1 cellular context compared by ENCODE assay signal in the genomic region with DNA sequence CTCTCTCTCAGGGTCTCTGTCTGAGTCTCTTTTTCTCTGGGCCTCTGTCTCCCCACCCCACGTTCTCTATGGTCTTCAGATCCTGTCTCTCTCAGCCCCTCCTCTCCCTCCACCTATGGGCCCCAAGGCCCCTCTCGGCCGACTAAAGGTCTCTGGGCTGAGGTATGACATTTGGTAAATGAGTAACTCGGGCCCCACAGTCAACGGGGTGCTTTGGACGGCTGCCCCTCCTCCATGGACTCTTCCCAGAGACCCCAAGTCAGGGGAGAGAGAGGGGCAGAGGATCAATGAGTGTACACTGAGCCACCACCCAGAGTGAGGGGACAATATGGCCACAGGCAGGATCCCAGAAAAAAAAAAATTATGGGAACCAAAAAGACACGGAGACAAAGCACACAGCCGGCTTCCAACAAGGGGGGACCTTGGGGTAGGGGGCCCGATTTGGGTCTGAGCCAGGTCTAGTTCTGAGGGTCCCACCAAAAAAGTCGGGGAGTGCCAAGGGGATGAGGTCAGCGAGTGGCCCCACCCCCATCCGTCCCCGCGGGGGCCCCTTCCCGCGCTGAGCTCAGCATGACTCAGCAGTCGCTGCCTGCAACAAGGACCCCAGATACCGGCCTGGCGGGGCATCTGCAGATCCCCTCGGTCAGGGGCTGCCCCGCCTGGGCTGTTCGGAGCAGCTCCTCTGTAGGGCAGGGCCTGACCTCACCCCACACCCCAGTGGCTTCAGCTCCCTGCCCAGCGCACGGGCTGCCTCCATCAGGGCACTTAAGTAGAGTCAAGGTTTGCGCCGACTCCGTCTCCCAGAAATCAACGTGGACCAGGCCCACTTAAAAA.
TF ChIP-seq lines count a peak whose summit lies in the region.

No MANE protein-coding gene starts in this region.

TF ChIP-seq in K562, 482 proteins besides CTCF, POLR2A, EP300 and RAD21 (continues in another document):
- TF ChIP-seq ZNF561 (CRISPR knock-in tag; conservative IDR thresholded peaks at IDR 0.05) (no peak; the same call in none of the 2 replicates), CSDE1 (IDR thresholded peaks at IDR 0.05) (no peak), DMBX1 (CRISPR knock-in tag; IDR thresholded peaks at IDR 0.05; ENCODE audit: borderline replicate concordance) (peak; percentile 89), GATAD2B (IDR thresholded peaks at IDR 0.05; ENCODE audit: borderline replicate concordance) (peak; percentile 93), IRF2 (CRISPR knock-in tag; IDR thresholded peaks at IDR 0.05) (no peak), ZEB2 (IDR thresholded peaks at IDR 0.05) (0 out of 2 replicates have a peak, but pooled peaks have one; percentile 8), CEBPG (CRISPR knock-in tag; IDR thresholded peaks at IDR 0.05) (no peak; the same call in 1 of the 2 replicates), CEBPG (tag; conservative IDR thresholded peaks at IDR 0.05 in 1 of 2, IDR thresholded peaks at IDR 0.05 in 1 of 2) (no peak), BRF1 (IDR thresholded peaks at IDR 0.05; ENCODE audit: borderline replicate concordance, extremely low read depth, insufficient read length) (no peak), ATF7 (IDR thresholded peaks at IDR 0.05) (peak; percentile 98), RBM14 (IDR thresholded peaks at IDR 0.05; ENCODE audit: borderline replicate concordance, insufficient read depth, low read depth, low read length) (no peak), TCFL5 (CRISPR knock-in tag; conservative IDR thresholded peaks at IDR 0.05) (no peak), CC2D1A (IDR thresholded peaks at IDR 0.05) (no peak), ZBTB33 (CRISPR knock-in tag; IDR thresholded peaks at IDR 0.05) (no peak), ZNF76 (CRISPR knock-in tag; IDR thresholded peaks at IDR 0.05; ENCODE audit: borderline replicate concordance) (no peak), ERF (CRISPR knock-in tag; IDR thresholded peaks at IDR 0.05) (0 out of 2 replicates have a peak, but pooled peaks have one; percentile 10), MYC (IDR thresholded peaks at IDR 0.05; ENCODE audit: low read depth, low read length) (peak; percentile 53; the same call in 1 of the 2 replicates), MYC (CRISPR knock-in tag; IDR thresholded peaks at IDR 0.05; ENCODE audit: borderline replicate concordance, low read depth) (peak; percentile 11; the same call in 1 of the 2 replicates), SMAD4 (CRISPR knock-in tag; conservative IDR thresholded peaks at IDR 0.05) (peak; percentile 87), FOXA1 (IDR thresholded peaks at IDR 0.05; ENCODE audit: borderline replicate concordance) (no peak), XRCC3 (IDR thresholded peaks at IDR 0.05) (no peak), ESRRB (CRISPR knock-in tag; IDR thresholded peaks at IDR 0.05; ENCODE audit: borderline replicate concordance) (peak; percentile 67; the same call in 1 of the 2 replicates), YBX1 (IDR thresholded peaks at IDR 0.05) (no peak), KLF6 (CRISPR knock-in tag; IDR thresholded peaks at IDR 0.05; ENCODE audit: borderline replicate concordance) (peak; percentile 67; the same call in 1 of the 2 replicates), ZNF780A (CRISPR knock-in tag; IDR thresholded peaks at IDR 0.05) (no peak), NRF1 (conservative IDR thresholded peaks at IDR 0.05 in 1 of 2, IDR thresholded peaks at IDR 0.05 in 1 of 2) (peak; percentile 28 to 47; a peak in 3 of 4 replicates), BRD9 (IDR thresholded peaks at IDR 0.05; ENCODE audit: low read depth, partially characterized antibody) (peak; percentile 93), DIDO1 (tag; IDR thresholded peaks at IDR 0.05; ENCODE audit: low read depth) (0 out of 2 replicates have a peak, but pooled peaks have one; percentile 20), NCOR1 (IDR thresholded peaks at IDR 0.05) (peak; percentile 79), TAF15 (IDR thresholded peaks at IDR 0.05; ENCODE audit: low read depth, low read length) (no peak), SETDB1 (IDR thresholded peaks at IDR 0.05; ENCODE audit: low read length) (no peak), ASH1L (IDR thresholded peaks at IDR 0.05; ENCODE audit: borderline replicate concordance, low read depth, partially characterized antibody) (no peak), BCOR (IDR thresholded peaks at IDR 0.05) (0 out of 2 replicates have a peak, but pooled peaks have one; percentile 26), PRPF4 (IDR thresholded peaks at IDR 0.05; ENCODE audit: insufficient read depth, low read depth, low read length, poor library complexity, severe bottlenecking) (no peak), ZNF133 (CRISPR knock-in tag; IDR thresholded peaks at IDR 0.05) (no peak), ID3 (CRISPR knock-in tag; IDR thresholded peaks at IDR 0.05) (no peak), ID3 (tag; IDR thresholded peaks at IDR 0.05) (peak; percentile 86), POLR2H (tag; IDR thresholded peaks at IDR 0.05; ENCODE audit: low read depth) (peak; percentile 62), ZNF324 (CRISPR knock-in tag; IDR thresholded peaks at IDR 0.05) (no peak), ILK (tag; IDR thresholded peaks at IDR 0.05; ENCODE audit: borderline replicate concordance, low read depth) (no peak), ZNF75A (CRISPR knock-in tag; IDR thresholded peaks at IDR 0.05) (no peak; the same call in 1 of the 2 replicates), CBX5 (IDR thresholded peaks at IDR 0.05; ENCODE audit: borderline replicate concordance, low read depth) (no peak), GABPB2 (CRISPR knock-in tag; conservative IDR thresholded peaks at IDR 0.05) (no peak), JUND (IDR thresholded peaks at IDR 0.05; ENCODE audit: borderline replicate concordance, low read depth, low read length) (peak; percentile 99), JUND (tag; IDR thresholded peaks at IDR 0.05; ENCODE audit: borderline replicate concordance, low read depth, low read length) (peak; percentile 97; the same call in 2 of the 3 replicates)
- TF ChIP-seq, protein P1, sequence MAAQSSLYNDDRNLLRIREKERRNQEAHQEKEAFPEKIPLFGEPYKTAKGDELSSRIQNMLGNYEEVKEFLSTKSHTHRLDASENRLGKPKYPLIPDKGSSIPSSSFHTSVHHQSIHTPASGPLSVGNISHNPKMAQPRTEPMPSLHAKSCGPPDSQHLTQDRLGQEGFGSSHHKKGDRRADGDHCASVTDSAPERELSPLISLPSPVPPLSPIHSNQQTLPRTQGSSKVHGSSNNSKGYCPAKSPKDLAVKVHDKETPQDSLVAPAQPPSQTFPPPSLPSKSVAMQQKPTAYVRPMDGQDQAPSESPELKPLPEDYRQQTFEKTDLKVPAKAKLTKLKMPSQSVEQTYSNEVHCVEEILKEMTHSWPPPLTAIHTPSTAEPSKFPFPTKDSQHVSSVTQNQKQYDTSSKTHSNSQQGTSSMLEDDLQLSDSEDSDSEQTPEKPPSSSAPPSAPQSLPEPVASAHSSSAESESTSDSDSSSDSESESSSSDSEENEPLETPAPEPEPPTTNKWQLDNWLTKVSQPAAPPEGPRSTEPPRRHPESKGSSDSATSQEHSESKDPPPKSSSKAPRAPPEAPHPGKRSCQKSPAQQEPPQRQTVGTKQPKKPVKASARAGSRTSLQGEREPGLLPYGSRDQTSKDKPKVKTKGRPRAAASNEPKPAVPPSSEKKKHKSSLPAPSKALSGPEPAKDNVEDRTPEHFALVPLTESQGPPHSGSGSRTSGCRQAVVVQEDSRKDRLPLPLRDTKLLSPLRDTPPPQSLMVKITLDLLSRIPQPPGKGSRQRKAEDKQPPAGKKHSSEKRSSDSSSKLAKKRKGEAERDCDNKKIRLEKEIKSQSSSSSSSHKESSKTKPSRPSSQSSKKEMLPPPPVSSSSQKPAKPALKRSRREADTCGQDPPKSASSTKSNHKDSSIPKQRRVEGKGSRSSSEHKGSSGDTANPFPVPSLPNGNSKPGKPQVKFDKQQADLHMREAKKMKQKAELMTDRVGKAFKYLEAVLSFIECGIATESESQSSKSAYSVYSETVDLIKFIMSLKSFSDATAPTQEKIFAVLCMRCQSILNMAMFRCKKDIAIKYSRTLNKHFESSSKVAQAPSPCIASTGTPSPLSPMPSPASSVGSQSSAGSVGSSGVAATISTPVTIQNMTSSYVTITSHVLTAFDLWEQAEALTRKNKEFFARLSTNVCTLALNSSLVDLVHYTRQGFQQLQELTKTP (IDR thresholded peaks at IDR 0.05; ENCODE audit: low read depth in 1 of 2, partially characterized antibody in 2 of 2), result peak; percentile 71 to 74
- TF ChIP-seq, protein P2, sequence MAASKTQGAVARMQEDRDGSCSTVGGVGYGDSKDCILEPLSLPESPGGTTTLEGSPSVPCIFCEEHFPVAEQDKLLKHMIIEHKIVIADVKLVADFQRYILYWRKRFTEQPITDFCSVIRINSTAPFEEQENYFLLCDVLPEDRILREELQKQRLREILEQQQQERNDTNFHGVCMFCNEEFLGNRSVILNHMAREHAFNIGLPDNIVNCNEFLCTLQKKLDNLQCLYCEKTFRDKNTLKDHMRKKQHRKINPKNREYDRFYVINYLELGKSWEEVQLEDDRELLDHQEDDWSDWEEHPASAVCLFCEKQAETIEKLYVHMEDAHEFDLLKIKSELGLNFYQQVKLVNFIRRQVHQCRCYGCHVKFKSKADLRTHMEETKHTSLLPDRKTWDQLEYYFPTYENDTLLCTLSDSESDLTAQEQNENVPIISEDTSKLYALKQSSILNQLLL (CRISPR knock-in tag; IDR thresholded peaks at IDR 0.05; ENCODE audit: borderline replicate concordance), result no peak
- TF ChIP-seq, protein P3, sequence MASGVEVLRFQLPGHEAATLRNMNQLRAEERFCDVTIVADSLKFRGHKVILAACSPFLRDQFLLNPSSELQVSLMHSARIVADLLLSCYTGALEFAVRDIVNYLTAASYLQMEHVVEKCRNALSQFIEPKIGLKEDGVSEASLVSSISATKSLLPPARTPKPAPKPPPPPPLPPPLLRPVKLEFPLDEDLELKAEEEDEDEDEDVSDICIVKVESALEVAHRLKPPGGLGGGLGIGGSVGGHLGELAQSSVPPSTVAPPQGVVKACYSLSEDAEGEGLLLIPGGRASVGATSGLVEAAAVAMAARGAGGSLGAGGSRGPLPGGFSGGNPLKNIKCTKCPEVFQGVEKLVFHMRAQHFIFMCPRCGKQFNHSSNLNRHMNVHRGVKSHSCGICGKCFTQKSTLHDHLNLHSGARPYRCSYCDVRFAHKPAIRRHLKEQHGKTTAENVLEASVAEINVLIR (CRISPR knock-in tag; IDR thresholded peaks at IDR 0.05), result peak; percentile 66
- TF ChIP-seq, protein P4, sequence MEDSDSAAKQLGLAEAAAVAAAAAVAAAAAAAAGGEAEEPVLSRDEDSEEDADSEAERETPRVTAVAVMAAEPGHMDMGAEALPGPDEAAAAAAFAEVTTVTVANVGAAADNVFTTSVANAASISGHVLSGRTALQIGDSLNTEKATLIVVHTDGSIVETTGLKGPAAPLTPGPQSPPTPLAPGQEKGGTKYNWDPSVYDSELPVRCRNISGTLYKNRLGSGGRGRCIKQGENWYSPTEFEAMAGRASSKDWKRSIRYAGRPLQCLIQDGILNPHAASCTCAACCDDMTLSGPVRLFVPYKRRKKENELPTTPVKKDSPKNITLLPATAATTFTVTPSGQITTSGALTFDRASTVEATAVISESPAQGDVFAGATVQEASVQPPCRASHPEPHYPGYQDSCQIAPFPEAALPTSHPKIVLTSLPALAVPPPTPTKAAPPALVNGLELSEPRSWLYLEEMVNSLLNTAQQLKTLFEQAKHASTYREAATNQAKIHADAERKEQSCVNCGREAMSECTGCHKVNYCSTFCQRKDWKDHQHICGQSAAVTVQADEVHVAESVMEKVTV (CRISPR knock-in tag; IDR thresholded peaks at IDR 0.05), result no peak
- TF ChIP-seq, protein P5, sequence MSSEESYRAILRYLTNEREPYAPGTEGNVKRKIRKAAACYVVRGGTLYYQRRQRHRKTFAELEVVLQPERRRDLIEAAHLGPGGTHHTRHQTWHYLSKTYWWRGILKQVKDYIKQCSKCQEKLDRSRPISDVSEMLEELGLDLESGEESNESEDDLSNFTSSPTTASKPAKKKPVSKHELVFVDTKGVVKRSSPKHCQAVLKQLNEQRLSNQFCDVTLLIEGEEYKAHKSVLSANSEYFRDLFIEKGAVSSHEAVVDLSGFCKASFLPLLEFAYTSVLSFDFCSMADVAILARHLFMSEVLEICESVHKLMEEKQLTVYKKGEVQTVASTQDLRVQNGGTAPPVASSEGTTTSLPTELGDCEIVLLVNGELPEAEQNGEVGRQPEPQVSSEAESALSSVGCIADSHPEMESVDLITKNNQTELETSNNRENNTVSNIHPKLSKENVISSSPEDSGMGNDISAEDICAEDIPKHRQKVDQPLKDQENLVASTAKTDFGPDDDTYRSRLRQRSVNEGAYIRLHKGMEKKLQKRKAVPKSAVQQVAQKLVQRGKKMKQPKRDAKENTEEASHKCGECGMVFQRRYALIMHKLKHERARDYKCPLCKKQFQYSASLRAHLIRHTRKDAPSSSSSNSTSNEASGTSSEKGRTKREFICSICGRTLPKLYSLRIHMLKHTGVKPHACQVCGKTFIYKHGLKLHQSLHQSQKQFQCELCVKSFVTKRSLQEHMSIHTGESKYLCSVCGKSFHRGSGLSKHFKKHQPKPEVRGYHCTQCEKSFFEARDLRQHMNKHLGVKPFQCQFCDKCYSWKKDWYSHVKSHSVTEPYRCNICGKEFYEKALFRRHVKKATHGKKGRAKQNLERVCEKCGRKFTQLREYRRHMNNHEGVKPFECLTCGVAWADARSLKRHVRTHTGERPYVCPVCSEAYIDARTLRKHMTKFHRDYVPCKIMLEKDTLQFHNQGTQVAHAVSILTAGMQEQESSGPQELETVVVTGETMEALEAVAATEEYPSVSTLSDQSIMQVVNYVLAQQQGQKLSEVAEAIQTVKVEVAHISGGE (CRISPR knock-in tag; IDR thresholded peaks at IDR 0.05), result peak in 1 of 3 experiments; percentile 85; a peak in 2 of 6 replicates
- TF ChIP-seq, protein P6, sequence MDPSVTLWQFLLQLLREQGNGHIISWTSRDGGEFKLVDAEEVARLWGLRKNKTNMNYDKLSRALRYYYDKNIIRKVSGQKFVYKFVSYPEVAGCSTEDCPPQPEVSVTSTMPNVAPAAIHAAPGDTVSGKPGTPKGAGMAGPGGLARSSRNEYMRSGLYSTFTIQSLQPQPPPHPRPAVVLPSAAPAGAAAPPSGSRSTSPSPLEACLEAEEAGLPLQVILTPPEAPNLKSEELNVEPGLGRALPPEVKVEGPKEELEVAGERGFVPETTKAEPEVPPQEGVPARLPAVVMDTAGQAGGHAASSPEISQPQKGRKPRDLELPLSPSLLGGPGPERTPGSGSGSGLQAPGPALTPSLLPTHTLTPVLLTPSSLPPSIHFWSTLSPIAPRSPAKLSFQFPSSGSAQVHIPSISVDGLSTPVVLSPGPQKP (CRISPR knock-in tag; IDR thresholded peaks at IDR 0.05), result no peak
